In the genomic region with DNA sequence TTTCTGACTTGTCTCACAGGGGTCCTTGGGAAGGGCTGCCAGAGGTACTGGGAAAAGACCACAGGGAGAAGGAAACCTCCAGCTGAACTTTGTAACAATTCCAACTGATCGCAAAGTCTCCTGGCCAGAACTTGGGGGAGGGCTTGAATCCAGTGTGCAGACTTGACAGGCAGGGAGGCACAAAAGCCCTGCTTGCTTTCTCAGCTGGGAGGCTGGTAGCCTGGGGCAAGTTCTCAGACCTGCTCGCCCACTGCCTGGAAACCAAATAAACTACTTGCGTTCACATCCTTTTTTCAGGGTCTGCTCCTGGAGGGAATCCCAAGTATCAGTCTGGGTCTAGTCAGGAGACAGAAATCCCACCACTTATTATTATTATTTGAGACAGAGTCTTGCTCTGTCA, we compare ENCODE assay signal across 1 cellular context.
TF ChIP-seq lines count a peak whose summit lies in the region.

No MANE protein-coding gene starts in this region.

TF ChIP-seq in WTC11, 78 proteins besides CTCF, POLR2A, EP300 and RAD21:
- TF ChIP-seq ZNF281 (CRISPR knock-in tag; IDR thresholded peaks at IDR 0.05) (no peak), RELA (CRISPR knock-in tag; IDR thresholded peaks at IDR 0.05; ENCODE audit: borderline replicate concordance) (no peak), NFATC4 (CRISPR knock-in tag; IDR thresholded peaks at IDR 0.05) (no peak), JUN (CRISPR knock-in tag; IDR thresholded peaks at IDR 0.05) (no peak), TCF7 (CRISPR knock-in tag; IDR thresholded peaks at IDR 0.05; ENCODE audit: low read depth) (no peak), SMAD4 (CRISPR knock-in tag; IDR thresholded peaks at IDR 0.05) (no peak), SOX15 (CRISPR knock-in tag; IDR thresholded peaks at IDR 0.05) (no peak), ETV6 (CRISPR knock-in tag; IDR thresholded peaks at IDR 0.05) (no peak), ATF1 (CRISPR knock-in tag; IDR thresholded peaks at IDR 0.05) (no peak)
- TF ChIP-seq, protein P1, sequence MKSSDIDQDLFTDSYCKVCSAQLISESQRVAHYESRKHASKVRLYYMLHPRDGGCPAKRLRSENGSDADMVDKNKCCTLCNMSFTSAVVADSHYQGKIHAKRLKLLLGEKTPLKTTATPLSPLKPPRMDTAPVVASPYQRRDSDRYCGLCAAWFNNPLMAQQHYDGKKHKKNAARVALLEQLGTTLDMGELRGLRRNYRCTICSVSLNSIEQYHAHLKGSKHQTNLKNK (CRISPR knock-in tag; IDR thresholded peaks at IDR 0.05): no peak
- TF ChIP-seq, protein P2, sequence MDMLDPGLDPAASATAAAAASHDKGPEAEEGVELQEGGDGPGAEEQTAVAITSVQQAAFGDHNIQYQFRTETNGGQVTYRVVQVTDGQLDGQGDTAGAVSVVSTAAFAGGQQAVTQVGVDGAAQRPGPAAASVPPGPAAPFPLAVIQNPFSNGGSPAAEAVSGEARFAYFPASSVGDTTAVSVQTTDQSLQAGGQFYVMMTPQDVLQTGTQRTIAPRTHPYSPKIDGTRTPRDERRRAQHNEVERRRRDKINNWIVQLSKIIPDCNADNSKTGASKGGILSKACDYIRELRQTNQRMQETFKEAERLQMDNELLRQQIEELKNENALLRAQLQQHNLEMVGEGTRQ (CRISPR knock-in tag; IDR thresholded peaks at IDR 0.05): no peak
- TF ChIP-seq, protein P3, sequence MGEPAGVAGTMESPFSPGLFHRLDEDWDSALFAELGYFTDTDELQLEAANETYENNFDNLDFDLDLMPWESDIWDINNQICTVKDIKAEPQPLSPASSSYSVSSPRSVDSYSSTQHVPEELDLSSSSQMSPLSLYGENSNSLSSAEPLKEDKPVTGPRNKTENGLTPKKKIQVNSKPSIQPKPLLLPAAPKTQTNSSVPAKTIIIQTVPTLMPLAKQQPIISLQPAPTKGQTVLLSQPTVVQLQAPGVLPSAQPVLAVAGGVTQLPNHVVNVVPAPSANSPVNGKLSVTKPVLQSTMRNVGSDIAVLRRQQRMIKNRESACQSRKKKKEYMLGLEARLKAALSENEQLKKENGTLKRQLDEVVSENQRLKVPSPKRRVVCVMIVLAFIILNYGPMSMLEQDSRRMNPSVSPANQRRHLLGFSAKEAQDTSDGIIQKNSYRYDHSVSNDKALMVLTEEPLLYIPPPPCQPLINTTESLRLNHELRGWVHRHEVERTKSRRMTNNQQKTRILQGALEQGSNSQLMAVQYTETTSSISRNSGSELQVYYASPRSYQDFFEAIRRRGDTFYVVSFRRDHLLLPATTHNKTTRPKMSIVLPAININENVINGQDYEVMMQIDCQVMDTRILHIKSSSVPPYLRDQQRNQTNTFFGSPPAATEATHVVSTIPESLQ (CRISPR knock-in tag; IDR thresholded peaks at IDR 0.05): no peak
- TF ChIP-seq, protein P4, sequence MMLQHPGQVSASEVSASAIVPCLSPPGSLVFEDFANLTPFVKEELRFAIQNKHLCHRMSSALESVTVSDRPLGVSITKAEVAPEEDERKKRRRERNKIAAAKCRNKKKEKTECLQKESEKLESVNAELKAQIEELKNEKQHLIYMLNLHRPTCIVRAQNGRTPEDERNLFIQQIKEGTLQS (CRISPR knock-in tag; conservative IDR thresholded peaks at IDR 0.05): no peak
- TF ChIP-seq, protein P5, sequence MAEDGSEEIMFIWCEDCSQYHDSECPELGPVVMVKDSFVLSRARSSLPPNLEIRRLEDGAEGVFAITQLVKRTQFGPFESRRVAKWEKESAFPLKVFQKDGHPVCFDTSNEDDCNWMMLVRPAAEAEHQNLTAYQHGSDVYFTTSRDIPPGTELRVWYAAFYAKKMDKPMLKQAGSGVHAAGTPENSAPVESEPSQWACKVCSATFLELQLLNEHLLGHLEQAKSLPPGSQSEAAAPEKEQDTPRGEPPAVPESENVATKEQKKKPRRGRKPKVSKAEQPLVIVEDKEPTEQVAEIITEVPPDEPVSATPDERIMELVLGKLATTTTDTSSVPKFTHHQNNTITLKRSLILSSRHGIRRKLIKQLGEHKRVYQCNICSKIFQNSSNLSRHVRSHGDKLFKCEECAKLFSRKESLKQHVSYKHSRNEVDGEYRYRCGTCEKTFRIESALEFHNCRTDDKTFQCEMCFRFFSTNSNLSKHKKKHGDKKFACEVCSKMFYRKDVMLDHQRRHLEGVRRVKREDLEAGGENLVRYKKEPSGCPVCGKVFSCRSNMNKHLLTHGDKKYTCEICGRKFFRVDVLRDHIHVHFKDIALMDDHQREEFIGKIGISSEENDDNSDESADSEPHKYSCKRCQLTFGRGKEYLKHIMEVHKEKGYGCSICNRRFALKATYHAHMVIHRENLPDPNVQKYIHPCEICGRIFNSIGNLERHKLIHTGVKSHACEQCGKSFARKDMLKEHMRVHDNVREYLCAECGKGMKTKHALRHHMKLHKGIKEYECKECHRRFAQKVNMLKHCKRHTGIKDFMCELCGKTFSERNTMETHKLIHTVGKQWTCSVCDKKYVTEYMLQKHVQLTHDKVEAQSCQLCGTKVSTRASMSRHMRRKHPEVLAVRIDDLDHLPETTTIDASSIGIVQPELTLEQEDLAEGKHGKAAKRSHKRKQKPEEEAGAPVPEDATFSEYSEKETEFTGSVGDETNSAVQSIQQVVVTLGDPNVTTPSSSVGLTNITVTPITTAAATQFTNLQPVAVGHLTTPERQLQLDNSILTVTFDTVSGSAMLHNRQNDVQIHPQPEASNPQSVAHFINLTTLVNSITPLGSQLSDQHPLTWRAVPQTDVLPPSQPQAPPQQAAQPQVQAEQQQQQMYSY (CRISPR knock-in tag; IDR thresholded peaks at IDR 0.05): no peak
